ENCODE assay signal across 23 cellular contexts in the genomic region with DNA sequence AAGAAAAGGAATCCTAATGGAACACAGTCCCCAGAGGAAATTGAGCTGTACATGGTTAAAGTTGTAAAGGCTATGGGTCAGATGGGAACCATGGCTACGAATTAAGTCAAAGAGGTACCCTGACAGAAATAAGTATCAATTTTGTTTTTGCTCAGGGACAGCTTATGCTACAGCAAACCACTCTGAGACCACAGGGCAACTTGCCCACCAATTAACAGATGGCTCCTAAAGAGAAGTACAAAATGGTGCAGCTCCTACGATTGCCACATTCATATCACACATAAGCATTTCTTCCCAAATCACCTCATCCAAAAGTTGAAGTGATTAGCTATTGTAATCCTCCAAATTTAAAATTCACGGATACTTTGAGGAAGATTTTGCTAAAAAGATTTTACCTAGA.
"Had no signal": no experiment of that assay in that cellular context is flagged by ENCODE, and none has a peak within 500 bp of the region (broad histone marks: within the 10 kb centered on the region; RNA-seq: fewer than 3 reads in every experiment).

No MANE protein-coding gene starts in this region.

- H3K4me3 ChIP-seq: esophagus muscularis mucosa, lower lobe of right lung, ovary, psoas muscle, sigmoid colon, stomach, thyroid gland, vagina had no signal

- DNase-seq: dermis blood vessel endothelial cell; effector memory CD4-positive, alpha-beta T cell; foreskin melanocyte; hypothalamus; immature natural killer cell; left ventricle myocardium superior; lower lobe of right lung; natural killer cell; occipital lobe; ovary; posterior cingulate gyrus; psoas muscle; right cardiac atrium; sigmoid colon; stimulated activated CD4-positive, alpha-beta T cell treated with anti-CD3 and anti-CD28 coated beads, Interleukin-2, amount 100 ng/mL, for 24 hours; stimulated activated CD4-positive, alpha-beta T cell treated with anti-CD3 and anti-CD28 coated beads, Interleukin-4, amount 100 ng/mL, for 24 hours; stimulated activated naive CD4-positive, alpha-beta T cell treated with Interleukin-2 at 50 U/mL for 16 hours; stomach; thyroid gland; trophoblast cell had no signal

- H3K27me3 ChIP-seq: esophagus muscularis mucosa, ovary, stomach, thyroid gland, vagina had no signal

- H3K36me3 ChIP-seq: esophagus muscularis mucosa, lower lobe of right lung, ovary, sigmoid colon, stomach, thyroid gland, vagina had no signal

- H3K4me1 ChIP-seq: lower lobe of right lung, psoas muscle, sigmoid colon, stomach, thyroid gland, vagina had no signal

- H3K4me1 Mint-ChIP-seq: immature natural killer cell; natural killer cell; stimulated activated effector memory CD8-positive, alpha-beta T cell treated with anti-CD3 and anti-CD28 coated beads, Interleukin-12 subunit alpha, Interleukin-12 subunit beta, amount 100 ng/mL, for 72 hours had no signal

- H3K4me3 Mint-ChIP-seq: immature natural killer cell; natural killer cell; stimulated activated effector memory CD8-positive, alpha-beta T cell treated with anti-CD3 and anti-CD28 coated beads, Interleukin-12 subunit alpha, Interleukin-12 subunit beta, amount 100 ng/mL, for 72 hours had no signal

- ATAC-seq: left ventricle myocardium superior; lower lobe of right lung; natural killer cell; psoas muscle; right cardiac atrium; stimulated activated effector memory CD8-positive, alpha-beta T cell treated with anti-CD3 and anti-CD28 coated beads, Interleukin-12 subunit alpha, Interleukin-12 subunit beta, amount 100 ng/mL, for 72 hours had no signal

- H3K27ac ChIP-seq: esophagus muscularis mucosa, lower lobe of right lung, ovary, psoas muscle, sigmoid colon, stomach, thyroid gland, vagina had no signal

- H3K36me3 Mint-ChIP-seq: immature natural killer cell; natural killer cell; stimulated activated effector memory CD8-positive, alpha-beta T cell treated with anti-CD3 and anti-CD28 coated beads, Interleukin-12 subunit alpha, Interleukin-12 subunit beta, amount 100 ng/mL, for 72 hours had no signal

- H3K27ac Mint-ChIP-seq: immature natural killer cell; natural killer cell; stimulated activated effector memory CD8-positive, alpha-beta T cell treated with anti-CD3 and anti-CD28 coated beads, Interleukin-12 subunit alpha, Interleukin-12 subunit beta, amount 100 ng/mL, for 72 hours had no signal
